8 cellular contexts compared by ENCODE assay signal in the genomic region with DNA sequence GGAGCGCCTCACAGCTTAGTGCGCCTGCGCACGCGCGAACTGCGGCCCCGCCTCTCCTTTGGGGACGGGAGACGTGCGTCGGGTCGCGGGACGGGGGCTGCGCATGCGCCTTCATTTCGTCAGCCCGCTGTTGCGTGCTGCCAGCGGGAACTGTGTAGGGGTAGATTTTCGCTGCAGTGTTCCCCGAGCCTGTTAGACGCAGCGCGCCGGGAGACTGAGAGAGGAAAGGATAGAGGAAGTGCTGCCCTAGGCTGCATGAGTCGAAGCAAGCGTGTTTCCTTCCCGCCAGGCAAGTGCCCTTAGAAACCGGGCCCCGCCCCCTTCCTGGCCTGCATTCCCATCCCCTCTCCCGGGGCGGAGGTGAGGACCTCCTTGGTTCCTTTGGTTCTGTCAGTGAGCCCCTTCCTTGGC. TPM values are rescaled to one million over a fixed set of nuclear protein-coding genes. Genes with fewer than 3 reads are reported as not detected.
A peak's percentile ranks its signal among the peaks of the same experiment; 100 is the strongest.
DNase-seq lines count a peak whose midpoint lies in the region; ATAC-seq and TF ChIP-seq lines count a peak whose summit lies in the region.

No MANE protein-coding gene starts in this region.

- no peaks in the 10 kb centered on the region for H3K9me3 ChIP-seq in mucosa of rectum (ENCODE audit: control insufficient read depth in 2 of 2, low read length in 2 of 2)

- peak overlapping the region; percentile 84 to 91 for H3K9ac ChIP-seq in mucosa of rectum (ENCODE audit: low read depth in 1 of 2, low read length in 2 of 2)

- peak; percentile 86 for ATAC-seq in GM21723 (IDR thresholded peaks at IDR 0.05; ENCODE audit: unreplicated experiment)

- peaks cover 22 to 32% of the 10 kb centered on the region in 2 donors for H3K4me1 ChIP-seq in mucosa of rectum (ENCODE audit: control insufficient read depth in 2 of 2, insufficient read depth in 2 of 2, low read length in 2 of 2)

- peak overlapping the region; percentile 92 for H3K27ac ChIP-seq in mucosa of rectum (ENCODE audit: low read depth in 2 of 2, low read length in 2 of 2)

- no peak for TF ChIP-seq CTCF in epithelial cell of proximal tubule (conservative IDR thresholded peaks at IDR 0.05; ENCODE audit: low read depth, low read length)

- H3K36me3 ChIP-seq in mucosa of rectum (ENCODE audit: control insufficient read depth in 2 of 2, insufficient read depth in 2 of 2, low read length in 2 of 2): peaks cover 0 to 5% of the 10 kb centered on the region in 2 donors

- peak; percentile 84 for DNase-seq in DMS53 treated with DMSO at 0.1 percent for 48 hours (lab: John Stamatoyannopoulos, UW; ENCODE audit: unreplicated experiment)
- DNase-seq in Jurkat, Clone E6-1 (ENCODE audit: low read depth, low spot score): peak; percentile 93
- peak; percentile 66 for DNase-seq in OCI-M2 (lab: John Stamatoyannopoulos, UW; ENCODE audit: unreplicated experiment)
- DNase-seq in activated T-cell treated with anti-CD3 and anti-CD28 coated beads, Interleukin-2, amount 50 U/mL, for 1 hour: peak; percentile 96
- no peak for DNase-seq in epithelial cell of proximal tubule (ENCODE audit: low read depth)
- DNase-seq in stimulated activated CD8-positive, alpha-beta memory T cell treated with anti-CD3 and anti-CD28 coated beads, Interleukin-4, amount 100 ng/mL, for 4 hours (ENCODE audit: low read depth in 2 of 2, low spot score in 1 of 2): peak; percentile 88 to 91

- H3K4me3 ChIP-seq in Jurkat, Clone E6-1 (ENCODE audit: low read length): peak overlapping the region; percentile 95
- peak overlapping the region; percentile 82 for H3K4me3 ChIP-seq in epithelial cell of proximal tubule (ENCODE audit: low read depth, low read length)
- H3K4me3 ChIP-seq in mucosa of rectum (ENCODE audit: low read length in 2 of 2): peak overlapping the region; percentile 94 to 97

- no peaks in the 10 kb centered on the region for H3K27me3 ChIP-seq in mucosa of rectum (ENCODE audit: control insufficient read depth in 2 of 2, insufficient read depth in 2 of 2, low read length in 2 of 2)

RNA-seq across cellular contexts. Expression of a gene that starts 12.3 kb away (rescaled TPM):
- 1.2 TPM for polyA plus RNA-seq in Jurkat, Clone E6-1 (2012; ENCODE audit: insufficient read depth, insufficient read length)
- total RNA-seq in epithelial cell of proximal tubule: 2.2 and 3.2 TPM in 2 replicates

RNA-seq across cellular contexts. Expression of a gene that starts 12.3 kb away (rescaled TPM):
- 12.3 TPM for polyA plus RNA-seq in Jurkat, Clone E6-1 (2012; ENCODE audit: insufficient read depth, insufficient read length)
- total RNA-seq in epithelial cell of proximal tubule: 10.6 and 17.7 TPM in 2 replicates
